23 cellular contexts compared by ENCODE assay signal in genomic region chr15:75867428-75867827, GRCh38. TPM values are rescaled to one million over a fixed set of nuclear protein-coding genes. Genes with fewer than 3 reads are reported as not detected.
DNase-seq lines count a peak whose midpoint lies in the region; ATAC-seq, FAIRE-seq and TF ChIP-seq lines count a peak whose summit lies in the region.
"Had no signal": no experiment of that assay in that cellular context is flagged by ENCODE, and none has a peak within 500 bp of the region (broad histone marks: within the 10 kb centered on the region; RNA-seq: fewer than 3 reads in every experiment).

No MANE protein-coding gene starts in this region.

- no peak for TF ChIP-seq CTCF in GM12878 (IDR thresholded peaks at IDR 0.05 in 2 of 3, conservative IDR thresholded peaks at IDR 0.05 in 1 of 3; ENCODE audit: control insufficient read depth in 2 of 3, extremely low read depth in 1 of 3, insufficient read depth in 1 of 3, low read depth in 3 of 3, low read length in 3 of 3)

- BruUV-seq in GM12878 (replicated peaks; lab: Mats Ljungman, UMichigan), result no TSS peak

- H3K27me3 Mint-ChIP-seq in activated T-cell treated with anti-CD3 and anti-CD28 coated beads, Interleukin-2, amount 50 U/mL, for 72 hours (ENCODE audit: low read depth), result no peaks in the 10 kb centered on the region
- no peaks in the 10 kb centered on the region for H3K27me3 Mint-ChIP-seq in activated T-cell treated with anti-CD3 and anti-CD28 coated beads, Interleukin-2, amount 50 U/mL, for 24 hours
- no peaks in the 10 kb centered on the region for H3K27me3 Mint-ChIP-seq in stimulated activated memory B cell treated with anti-CD40 and anti-IgM and Interleukin-4, amounts not matched to agents 10 μg/mL and 1 μg/mL and 100 μg/mL, for 72 hours
- H3K27me3 Mint-ChIP-seq: brain had no signal

- ATAC-seq in activated T-cell treated with anti-CD3 and anti-CD28 coated beads, Interleukin-2, amount 50 U/mL, for 72 hours (replicated peaks in 1 of 2), result no peak
- ATAC-seq in GM12878, result peak; percentile 77
- ATAC-seq in stimulated activated memory B cell treated with anti-CD40 and anti-IgM and Interleukin-4, amounts not matched to agents 10 μg/mL and 1 μg/mL and 100 μg/mL, for 72 hours, result peak; percentile 64
- ATAC-seq: upper lobe of right lung had no signal

- FAIRE-seq in GM12878 (lab: Jason Lieb, UNC), result no peak
- FAIRE-seq: A204.1, GM18507 had no signal

- H3K36me3 ChIP-seq in GM12878 (ENCODE audit: control insufficient read depth in 2 of 2, insufficient read depth in 2 of 2, low read length in 1 of 2), result peaks cover 1 to 5% of the 10 kb centered on the region in 2 experiments; a peak in 3 of 4 replicates

- H3K4me1 Mint-ChIP-seq in activated T-cell treated with anti-CD3 and anti-CD28 coated beads, Interleukin-2, amount 50 U/mL, for 72 hours (ENCODE audit: low read depth), result peaks cover 38% of the 10 kb centered on the region
- peaks cover 44% of the 10 kb centered on the region for H3K4me1 Mint-ChIP-seq in activated T-cell treated with anti-CD3 and anti-CD28 coated beads, Interleukin-2, amount 50 U/mL, for 24 hours (ENCODE audit: low read depth)
- H3K4me1 Mint-ChIP-seq in stimulated activated memory B cell treated with anti-CD40 and anti-IgM and Interleukin-4, amounts not matched to agents 10 μg/mL and 1 μg/mL and 100 μg/mL, for 72 hours, result peaks cover 30% of the 10 kb centered on the region
- H3K4me1 Mint-ChIP-seq: brain had no signal

- H3K4me3 Mint-ChIP-seq in activated T-cell treated with anti-CD3 and anti-CD28 coated beads, Interleukin-2, amount 50 U/mL, for 72 hours, result peak overlapping the region in 1 of 2 donors; percentile 43
- no peak overlapping the region for H3K4me3 Mint-ChIP-seq in activated T-cell treated with anti-CD3 and anti-CD28 coated beads, Interleukin-2, amount 50 U/mL, for 24 hours
- H3K4me3 Mint-ChIP-seq in stimulated activated memory B cell treated with anti-CD40 and anti-IgM and Interleukin-4, amounts not matched to agents 10 μg/mL and 1 μg/mL and 100 μg/mL, for 72 hours, result peak overlapping the region; percentile 65
- H3K4me3 Mint-ChIP-seq: brain had no signal

- no peak overlapping the region for H3K9ac ChIP-seq in GM12878 (ENCODE audit: control insufficient read depth, insufficient read depth, low read length)

- H3K9me3 Mint-ChIP-seq in activated T-cell treated with anti-CD3 and anti-CD28 coated beads, Interleukin-2, amount 50 U/mL, for 72 hours, result no peaks in the 10 kb centered on the region
- H3K9me3 Mint-ChIP-seq in activated T-cell treated with anti-CD3 and anti-CD28 coated beads, Interleukin-2, amount 50 U/mL, for 24 hours, result no peaks in the 10 kb centered on the region
- no peaks in the 10 kb centered on the region for H3K9me3 Mint-ChIP-seq in stimulated activated memory B cell treated with anti-CD40 and anti-IgM and Interleukin-4, amounts not matched to agents 10 μg/mL and 1 μg/mL and 100 μg/mL, for 72 hours
- H3K9me3 Mint-ChIP-seq: brain had no signal

- H3K27me3 ChIP-seq in GM12878 (replicated peaks in 1 of 2; ENCODE audit: control insufficient read depth in 2 of 2, insufficient read depth in 2 of 2, low read length in 1 of 2), result no peaks in the 10 kb centered on the region
- H3K27me3 ChIP-seq: upper lobe of right lung had no signal

- peak overlapping the region; percentile 19; the same call in 1 of the 2 replicates for H3K4me3 ChIP-seq in GM12878
- H3K4me3 ChIP-seq: lung, SK-N-MC, upper lobe of right lung had no signal

- H3K9me3 ChIP-seq in GM12878 (replicated peaks; ENCODE audit: control insufficient read depth, insufficient read depth, low read length), result no peaks in the 10 kb centered on the region
- H3K9me3 ChIP-seq: upper lobe of right lung had no signal

- peak overlapping the region; percentile 36; the same call in 1 of the 2 replicates for H3K4me2 ChIP-seq in GM12878 (ENCODE audit: control insufficient read depth, insufficient read depth)

- SMC1A ChIA-PET in GM12878 (lab: Charles Lee; ENCODE audit: uncharacterized antibody, unreplicated experiment), result interaction anchor here (1.0 to 4.0 kb wide), 5 partner anchors 9 to 52 kb away, joined by 3 to 13 read pairs (median 4); no protein-coding TSS in a partner anchor

- peaks cover 0 to 5% of the 10 kb centered on the region in 2 donors for H3K36me3 Mint-ChIP-seq in activated T-cell treated with anti-CD3 and anti-CD28 coated beads, Interleukin-2, amount 50 U/mL, for 72 hours (ENCODE audit: insufficient read depth in 2 of 2)
- peaks cover 70% of the 10 kb centered on the region for H3K36me3 Mint-ChIP-seq in activated T-cell treated with anti-CD3 and anti-CD28 coated beads, Interleukin-2, amount 50 U/mL, for 24 hours (ENCODE audit: low read depth)
- H3K36me3 Mint-ChIP-seq in stimulated activated memory B cell treated with anti-CD40 and anti-IgM and Interleukin-4, amounts not matched to agents 10 μg/mL and 1 μg/mL and 100 μg/mL, for 72 hours, result peaks cover 42% of the 10 kb centered on the region

- intact Hi-C loops in GM12878 (cut with micrococcal nuclease; ENCODE audit: unreplicated experiment), result no loop called here

- no peak overlapping the region for H2AFZ ChIP-seq in GM12878 (ENCODE audit: control insufficient read depth, low read depth, low read length)

- H3K27ac Mint-ChIP-seq in activated T-cell treated with anti-CD3 and anti-CD28 coated beads, Interleukin-2, amount 50 U/mL, for 72 hours, result peak overlapping the region; percentile 34
- H3K27ac Mint-ChIP-seq in activated T-cell treated with anti-CD3 and anti-CD28 coated beads, Interleukin-2, amount 50 U/mL, for 24 hours, result no peak overlapping the region
- H3K27ac Mint-ChIP-seq in stimulated activated memory B cell treated with anti-CD40 and anti-IgM and Interleukin-4, amounts not matched to agents 10 μg/mL and 1 μg/mL and 100 μg/mL, for 72 hours, result peak overlapping the region; percentile 92
- H3K27ac Mint-ChIP-seq: brain had no signal

- H3K4me1 ChIP-seq in GM12878 (ENCODE audit: control insufficient read depth, insufficient read depth, low read length), result peaks cover 12% of the 10 kb centered on the region; the same call in 1 of the 2 replicates
- H3K4me1 ChIP-seq: upper lobe of right lung had no signal

- H4K20me1 ChIP-seq in GM12878 (ENCODE audit: control insufficient read depth, insufficient read depth), result no peaks in the 10 kb centered on the region

- CTCF ChIA-PET in GM12878 (lab: Yijun Ruan, JAX), result interaction anchor here (1.3 to 1.7 kb wide), 3 partner anchors 9 to 283 kb away, joined by 3 to 6 read pairs (median 4); no protein-coding TSS in a partner anchor

- no peaks in the 10 kb centered on the region for H3K79me2 ChIP-seq in GM12878 (ENCODE audit: control insufficient read depth, insufficient read depth, low read length)

- RAD21 ChIA-PET in GM12878 (lab: Charles Lee; ENCODE audit: unreplicated experiment), result interaction anchor here (1.2 to 1.6 kb wide), 3 partner anchors 12 to 192 kb away, joined by 3 to 4 read pairs (median 4); partner anchors contain the start of gene TMEM266

- DNase-seq in activated T-cell treated with anti-CD3 and anti-CD28 coated beads, Interleukin-2, amount 50 U/mL, for 72 hours, result no peak
- DNase-seq in activated T-cell treated with anti-CD3 and anti-CD28 coated beads, Interleukin-2, amount 50 U/mL, for 24 hours, result no peak
- DNase-seq in KBM-7 (peak; percentile 39), GM12878 (ENCODE audit: low read depth, low spot score) (no peak), HUDEP-2 (lab: John Stamatoyannopoulos, UW; ENCODE audit: unreplicated experiment in 76 of 76) (no peak), DMS53 treated with DMSO at 0.1 percent for 48 hours (lab: John Stamatoyannopoulos, UW; ENCODE audit: unreplicated experiment) (no peak)
- DNase-seq in activated CD4-positive, CD25-positive, alpha-beta regulatory T cell treated with anti-CD3 and anti-CD28 coated beads, Interleukin-2, amount 50 U/mL, for 72 hours, result no peak
- DNase-seq: activated CD8-positive, alpha-beta memory T cell treated with anti-CD3 and anti-CD28 coated beads, Interleukin-2, amount 50 U/mL, for 48 hours; activated effector memory CD4-positive, alpha-beta T cell treated with anti-CD3 and anti-CD28 coated beads, Interleukin-2, amount 50 U/mL, for 16 hours; AML-193; Calu3; kidney glomerular epithelial cell; NCI-H1105; NCI-H2029; upper lobe of right lung had no signal

- in situ Hi-C loops in KBM-7 (cut with MboI; ENCODE audit: low pct_unique_long_range_greater_than_20kb, low sequenced_read_pairs) (no loop called here), GM12878 (cut with MboI) (no loop called here)

- TF ChIP-seq RAD21 in GM12878 (IDR thresholded peaks at IDR 0.05; ENCODE audit: insufficient read depth, low read depth, low read length), result no peak

- no peak overlapping the region for H3K27ac ChIP-seq in GM12878 (ENCODE audit: control insufficient read depth, insufficient read depth)
- H3K27ac ChIP-seq: RWPE1, SK-N-MC, upper lobe of right lung, VCaP had no signal

- no peak for TF ChIP-seq EP300 in GM12878 (IDR thresholded peaks at IDR 0.05; ENCODE audit: borderline replicate concordance in 1 of 2, control insufficient read depth in 1 of 2, low read depth in 2 of 2, low read length in 2 of 2)

- POLR2A ChIA-PET in GM12878 (lab: Charles Lee), result interaction anchor here (1.2 kb wide), 1 partner anchor 15 kb away, joined by 3 read pairs; no protein-coding TSS in a partner anchor

- no peak for TF ChIP-seq POLR2A in GM12878 (IDR thresholded peaks at IDR 0.05; ENCODE audit: low read depth, low read length)

- 2% methylated on average over 4 of the region's 4 CpGs for WGBS in GM12878 (ENCODE audit: insufficient coverage, insufficient replicate concordance, low lambda C conversion rate, missing lambda C conversion rate)

RNA-seq across cellular contexts. Expression of gene UBE2Q2, which starts 24.2 kb away (rescaled TPM):
- 10 to 100 TPM; 16.1 to 20.7 TPM for total RNA-seq in activated T-cell treated with anti-CD3 and anti-CD28 coated beads, Interleukin-2, amount 50 U/mL, for 72 hours
- total RNA-seq in GM12878 (2013; cell fraction: nucleolus; rRNA removed), result 23.1 and 32.2 TPM in 2 replicates
- total RNA-seq in GM12878 (2014; rRNA removed) (19.8 and 21.8 TPM in 2 replicates), GM12878 (2014; rRNA removed; fragmentation: Illumina TruSeq; extraction: Trizol) (28.9 and 31.9 TPM in 2 replicates), GM12878 (2021) (22.0 and 22.7 TPM in 2 replicates)
- polyA plus RNA-seq in GM12878 (2011; ENCODE audit: low read depth), result 9.2 TPM
- polyA plus RNA-seq in GM12878 (2011; rRNA removed) (23.2 and 30.6 TPM in 2 replicates), GM12878 (2014; fragmentation: Illumina TruSeq; extraction: Trizol) (24.8 and 33.0 TPM in 2 replicates), GM12878 (2014; fragmentation: Nextera tagmentation; extraction: Ambion mirVana) (10 to 100 TPM; 11.1 to 13.0 TPM), GM12878 (2014; rRNA removed) (14.3 and 18.4 TPM in 2 replicates), GM12878 (2016; fragmentation: Nextera tagmentation; extraction: Ambion mirVana) (10 to 100 TPM; 21.1 to 28.8 TPM)
- 8.3 and 9.4 TPM in 2 replicates for polyA plus RNA-seq in GM12878 (2011; cell fraction: cytosol; rRNA removed)
- 17.1 and 21.5 TPM in 2 replicates for polyA plus RNA-seq in GM12878 (2011; cell fraction: nucleus; rRNA removed)
- polyA plus RNA-seq in GM12878 (2012), result 15.1 and 15.4 TPM in 2 replicates
- 10.6 and 12.8 TPM in 2 replicates for polyA minus RNA-seq in GM12878 (2011; rRNA and poly(A)+ RNA removed)
- polyA minus RNA-seq in GM12878 (2011; cell fraction: cytosol; rRNA and poly(A)+ RNA removed), result 7.3 and 12.6 TPM in 2 replicates
- 15.8 and 27.4 TPM in 2 replicates for polyA minus RNA-seq in GM12878 (2011; cell fraction: nucleus; rRNA and poly(A)+ RNA removed)

RNA-seq across cellular contexts. Expression of gene FBXO22, which starts 36.2 kb away (rescaled TPM):
- 10 to 100 TPM; 44.6 to 45.8 TPM for total RNA-seq in activated T-cell treated with anti-CD3 and anti-CD28 coated beads, Interleukin-2, amount 50 U/mL, for 72 hours
- 111 TPM in 2 replicates for total RNA-seq in GM12878 (2013; cell fraction: nucleolus; rRNA removed)
- total RNA-seq in GM12878 (2014; rRNA removed) (39.1 and 44.7 TPM in 2 replicates), GM12878 (2014; rRNA removed; fragmentation: Illumina TruSeq; extraction: Trizol) (32.8 and 34.8 TPM in 2 replicates), GM12878 (2021) (46.8 and 50.0 TPM in 2 replicates)
- polyA plus RNA-seq in GM12878 (2011; ENCODE audit: low read depth), result 26.0 TPM
- polyA plus RNA-seq in GM12878 (2011; rRNA removed) (72.6 and 91.4 TPM in 2 replicates), GM12878 (2014; fragmentation: Illumina TruSeq; extraction: Trizol) (41.8 and 48.7 TPM in 2 replicates), GM12878 (2014; fragmentation: Nextera tagmentation; extraction: Ambion mirVana) (10 to 100 TPM; 15.2 to 19.1 TPM), GM12878 (2014; rRNA removed) (38.0 and 43.8 TPM in 2 replicates), GM12878 (2016; fragmentation: Nextera tagmentation; extraction: Ambion mirVana) (100 to 1,000 TPM in 1 of 2 experiments, 10 to 100 TPM in 1; 92.9 to 110 TPM)
- polyA plus RNA-seq in GM12878 (2011; cell fraction: cytosol; rRNA removed), result 39.7 and 54.9 TPM in 2 replicates
- 48.6 and 55.9 TPM in 2 replicates for polyA plus RNA-seq in GM12878 (2011; cell fraction: nucleus; rRNA removed)
- 17.4 and 30.4 TPM in 2 replicates for polyA plus RNA-seq in GM12878 (2012)
- 48.4 and 54.1 TPM in 2 replicates for polyA minus RNA-seq in GM12878 (2011; rRNA and poly(A)+ RNA removed)
- 17.4 and 33.4 TPM in 2 replicates for polyA minus RNA-seq in GM12878 (2011; cell fraction: cytosol; rRNA and poly(A)+ RNA removed)
- 25.0 and 42.4 TPM in 2 replicates for polyA minus RNA-seq in GM12878 (2011; cell fraction: nucleus; rRNA and poly(A)+ RNA removed)

Comparison
In these comparisons a context has a peak if more than half of its experiments do, and no peak if none do; other contexts are left out.
1. ATAC-seq: peak in GM12878 (single experiment) and stimulated activated memory B cell treated with anti-CD40 and anti-IgM and Interleukin-4, amounts not matched to agents 10 μg/mL and 1 μg/mL and 100 μg/mL, for 72 hours (single experiment); none in activated T-cell treated with anti-CD3 and anti-CD28 coated beads, Interleukin-2, amount 50 U/mL, for 72 hours (0 of 2).